15 cellular contexts compared by ENCODE assay signal in the genomic region with DNA sequence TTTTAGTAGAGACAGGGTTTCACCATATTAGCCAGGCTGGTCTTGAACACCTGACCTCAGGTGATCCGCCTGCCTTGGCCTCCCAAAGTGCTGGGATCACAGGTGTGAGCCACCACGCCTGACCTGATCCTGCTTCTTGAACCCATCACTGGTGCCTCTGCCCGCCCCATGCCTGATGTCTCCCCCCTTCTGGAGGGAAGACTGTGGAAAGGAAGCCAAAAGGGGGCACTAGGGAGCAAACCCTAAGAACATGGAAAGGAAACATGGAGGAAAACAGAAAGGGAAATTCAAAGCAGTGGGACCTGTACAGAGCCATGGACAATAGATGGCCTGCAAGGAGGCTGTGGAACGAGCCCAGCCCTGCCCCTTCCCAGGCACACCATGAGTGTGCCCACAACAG. TPM values are rescaled to one million over a fixed set of nuclear protein-coding genes. Genes with fewer than 3 reads are reported as not detected.
A peak's percentile ranks its signal among the peaks of the same experiment; 100 is the strongest.
DNase-seq lines count a peak whose midpoint lies in the region; ATAC-seq, FAIRE-seq and TF ChIP-seq lines count a peak whose summit lies in the region.
"Had no signal": no experiment of that assay in that cellular context is flagged by ENCODE, and none has a peak within 500 bp of the region (broad histone marks: within the 10 kb centered on the region; RNA-seq: fewer than 3 reads in every experiment).

No MANE protein-coding gene starts in this region.

- H3K4me3 ChIP-seq in Loucy (ENCODE audit: low read length, poor library complexity, severe bottlenecking) = no peak overlapping the region
- H3K4me3 ChIP-seq in bronchial epithelial cell (ENCODE audit: low read depth, low read length) = no peak overlapping the region
- H3K4me3 ChIP-seq in osteoblast (ENCODE audit: insufficient read depth, low read length) = no peak overlapping the region
- H3K4me3 ChIP-seq: ascending aorta, gastrocnemius medialis had no signal

- peak; percentile 18 for FAIRE-seq in bronchial epithelial cell (lab: Jason Lieb, UNC)
- FAIRE-seq: A204.1 had no signal

- peak; percentile 36 for TF ChIP-seq CTCF in Loucy (conservative IDR thresholded peaks at IDR 0.05; ENCODE audit: low read length)
- TF ChIP-seq CTCF in bronchial epithelial cell (IDR thresholded peaks at IDR 0.05; ENCODE audit: insufficient read depth, low read length, severe bottlenecking) = peak; percentile 20
- peak; percentile 17 for TF ChIP-seq CTCF in osteoblast (IDR thresholded peaks at IDR 0.05; ENCODE audit: extremely low read depth, low read depth, low read length)

- no peaks in the 10 kb centered on the region for H3K27me3 ChIP-seq in Loucy (ENCODE audit: insufficient read depth, low read length, poor library complexity, severe bottlenecking)
- H3K27me3 ChIP-seq in bronchial epithelial cell (ENCODE audit: control insufficient read depth, insufficient read depth, low read length) = no peaks in the 10 kb centered on the region
- H3K27me3 ChIP-seq in osteoblast (ENCODE audit: insufficient read depth, low read length) = no peaks in the 10 kb centered on the region
- H3K27me3 ChIP-seq: ascending aorta, gastrocnemius medialis, neutrophil had no signal

- ATAC-seq in HG03039 (IDR thresholded peaks at IDR 0.05; ENCODE audit: unreplicated experiment) = no peak
- ATAC-seq: gastrocnemius medialis; stimulated activated naive CD8-positive, alpha-beta T cell treated with anti-CD3 and anti-CD28 coated beads, Interleukin-15, Interleukin-2, amounts not matched to agents 100 U/mL and 50 U/mL, for 24 hours had no signal

- H4K20me1 ChIP-seq in Loucy (ENCODE audit: insufficient read depth, low read length, poor library complexity, severe bottlenecking) = no peaks in the 10 kb centered on the region
- no peaks in the 10 kb centered on the region for H4K20me1 ChIP-seq in osteoblast (ENCODE audit: insufficient read depth, low read length)

- H3K4me1 ChIP-seq in Loucy (ENCODE audit: insufficient read depth, low read length, poor library complexity, severe bottlenecking) = peaks cover 24% of the 10 kb centered on the region
- H3K4me1 ChIP-seq in osteoblast (ENCODE audit: insufficient read depth, low read length) = peaks cover 3% of the 10 kb centered on the region
- H3K4me1 ChIP-seq: ascending aorta had no signal

- no peak overlapping the region for H3K9ac ChIP-seq in Loucy (ENCODE audit: low read depth, low read length, poor library complexity, severe bottlenecking)

- H2AFZ ChIP-seq in Loucy (ENCODE audit: low read length) (no peak overlapping the region), osteoblast (ENCODE audit: low read length) (no peak overlapping the region)

- H3K9me3 ChIP-seq in Loucy (ENCODE audit: insufficient read depth, low read depth, low read length) (no peaks in the 10 kb centered on the region), osteoblast (ENCODE audit: low read depth, low read length) (no peaks in the 10 kb centered on the region)
- H3K9me3 ChIP-seq: ascending aorta, gastrocnemius medialis, neutrophil had no signal

- H3K27ac ChIP-seq in osteoblast (ENCODE audit: low read depth, low read length) = no peak overlapping the region
- H3K27ac ChIP-seq: ascending aorta, gastrocnemius medialis, neutrophil had no signal

- peaks cover 4% of the 10 kb centered on the region; the same call in 1 of the 2 replicates for H3K79me2 ChIP-seq in Loucy (ENCODE audit: insufficient read depth, low read length)
- no peaks in the 10 kb centered on the region for H3K79me2 ChIP-seq in osteoblast (ENCODE audit: insufficient read depth, low read length)

- H3K4me2 ChIP-seq in Loucy (ENCODE audit: low read depth, low read length, poor library complexity, severe bottlenecking) (no peak overlapping the region), osteoblast (ENCODE audit: insufficient read depth, low read length) (no peak overlapping the region)

- no peaks in the 10 kb centered on the region for H3K9me2 ChIP-seq in Loucy (replicated peaks; ENCODE audit: low read depth, low read length)

- DNase-seq in NCI-H82 (lab: John Stamatoyannopoulos, UW) = peak; percentile 17
- no peak for DNase-seq in NCI-H82 treated with DMSO at 0.1 percent for 48 hours (lab: John Stamatoyannopoulos, UW; ENCODE audit: unreplicated experiment)
- no peak for DNase-seq in bronchial epithelial cell (ENCODE audit: low read depth)
- DNase-seq in osteoblast (ENCODE audit: insufficient read length, low spot score, missing footprints) = peak; percentile 48
- no peak for DNase-seq in SIG-M5 treated with dmso at 0.1 percent for 504 hours (lab: John Stamatoyannopoulos, UW; ENCODE audit: unreplicated experiment)
- DNase-seq in cerebellum (ENCODE audit: low spot score) = no peak
- DNase-seq: activated gamma-delta T cell; DMS153; gastrocnemius medialis; stimulated activated naive CD8-positive, alpha-beta T cell treated with anti-CD3 and anti-CD28 coated beads, Interleukin-15, Interleukin-2, amounts not matched to agents 100 U/mL and 50 U/mL, for 24 hours had no signal

- 0 out of 2 replicates have a peak, but pooled peaks cover 3% of the 10 kb centered on the region for H3F3A ChIP-seq in Loucy (ENCODE audit: low read depth)

- peaks cover 17% of the 10 kb centered on the region; the same call in 1 of the 2 replicates for H3K36me3 ChIP-seq in Loucy (ENCODE audit: insufficient read depth, low read length)
- H3K36me3 ChIP-seq in bronchial epithelial cell (ENCODE audit: control insufficient read depth, insufficient read depth, low read length) = no peaks in the 10 kb centered on the region
- peaks cover 3% of the 10 kb centered on the region for H3K36me3 ChIP-seq in osteoblast (ENCODE audit: insufficient read depth, low read length)

RNA-seq across cellular contexts. Expression of gene FASN, which starts 31.1 kb away (rescaled TPM):
- total RNA-seq in bronchial epithelial cell (37.1 and 38.5 TPM in 2 replicates), osteoblast (120 and 142 TPM in 2 replicates), cerebellum (62.7 TPM)

Comparison
In these comparisons a context has a peak if more than half of its experiments do, and no peak if none do; other contexts are left out.
1. DNase-seq: peak in NCI-H82 (single experiment) and osteoblast (single experiment); none in NCI-H82 treated with DMSO at 0.1 percent for 48 hours (single experiment), bronchial epithelial cell (single experiment), SIG-M5 treated with dmso at 0.1 percent for 504 hours (single experiment) and cerebellum (single experiment).
2. Peak in every context shown above with its lines, with median percentiles within 50 percentile points of each other: CTCF ChIP-seq.